8 cellular contexts compared by ENCODE assay signal in genomic region chr4:56656346-56656643, GRCh38. TPM values are rescaled to one million over a fixed set of nuclear protein-coding genes. Genes with fewer than 3 reads are reported as not detected.
DNase-seq lines count a peak whose midpoint lies in the region; ATAC-seq and TF ChIP-seq lines count a peak whose summit lies in the region.

No MANE protein-coding gene starts in this region.

- no peaks in the 10 kb centered on the region for H3K79me2 ChIP-seq in Karpas-422 (ENCODE audit: low read length)

- H3K27me3 ChIP-seq in ovary (peaks cover 2% of the 10 kb centered on the region), Karpas-422 (ENCODE audit: low read length) (no peaks in the 10 kb centered on the region)

- intact Hi-C loops in ovary (cut with DNase I), result no loop called here

- H3K9ac ChIP-seq in Karpas-422 (ENCODE audit: low read length), result no peak overlapping the region

- H3K4me1 ChIP-seq in HEK293 (ENCODE audit: control insufficient read depth, insufficient read depth, low read length), result peaks cover 26% of the 10 kb centered on the region
- H3K4me1 ChIP-seq in ovary (ENCODE audit: insufficient read depth), result peaks cover 5% of the 10 kb centered on the region
- H3K4me1 ChIP-seq in Karpas-422 (ENCODE audit: low read length), result no peaks in the 10 kb centered on the region

- no peak overlapping the region for H2AFZ ChIP-seq in Karpas-422 (ENCODE audit: low read length)

- H3K27ac ChIP-seq in HEK293 (ENCODE audit: extremely low read depth, low read depth, low read length), result peak overlapping the region; percentile 70; the same call in 1 of the 2 replicates
- no peak overlapping the region for H3K27ac ChIP-seq in ovary
- H3K27ac ChIP-seq in Karpas-422 (ENCODE audit: low read length), result no peak overlapping the region

- DNase-seq in activated T-cell treated with anti-CD3 and anti-CD28 coated beads for 48 hours (ENCODE audit: low read depth) (peak; percentile 48), fibroblast of pulmonary artery (ENCODE audit: low read depth) (no peak), ovary (peak in 2 of 5 donors; percentile 15 to 37), HEK293T (ENCODE audit: extremely low spot score) (no peak), Karpas-422 (no peak)

- no peak for TF ChIP-seq POLR2A in ovary (IDR thresholded peaks at IDR 0.05)

- ATAC-seq in GM19467 (IDR thresholded peaks at IDR 0.05; ENCODE audit: unreplicated experiment) (no peak), HG02642 (IDR thresholded peaks at IDR 0.05; ENCODE audit: poor library complexity, unreplicated experiment) (no peak)

- POLR2A ChIA-PET in HEK293 (lab: Yijun Ruan, JAX) (no interaction called here), HEK293T (lab: Yijun Ruan, JAX) (no interaction called here)

- no peaks in the 10 kb centered on the region for H4K20me1 ChIP-seq in Karpas-422 (ENCODE audit: insufficient read depth, low read depth, low read length)

- no peak overlapping the region for H3K4me2 ChIP-seq in Karpas-422 (ENCODE audit: low read depth, low read length, poor library complexity, severe bottlenecking)

- H3K36me3 ChIP-seq in HEK293 (ENCODE audit: control insufficient read depth in 2 of 2, insufficient read depth in 1 of 2, low read length in 2 of 2), result no peaks in the 10 kb centered on the region
- no peaks in the 10 kb centered on the region for H3K36me3 ChIP-seq in ovary
- no peaks in the 10 kb centered on the region for H3K36me3 ChIP-seq in Karpas-422 (ENCODE audit: insufficient read depth, low read length)

- H3K4me3 ChIP-seq in HEK293 (ENCODE audit: low read depth, low read length), result no peak overlapping the region
- peak overlapping the region; percentile 52 for H3K4me3 ChIP-seq in fibroblast of pulmonary artery (replicated peaks; ENCODE audit: low read depth, low read length)
- peak overlapping the region; percentile 48 for H3K4me3 ChIP-seq in ovary
- no peak overlapping the region for H3K4me3 ChIP-seq in Karpas-422 (ENCODE audit: low read length)

- TF ChIP-seq CTCF in HEK293 (tag by site-specific recombination; IDR thresholded peaks at IDR 0.05) (no peak), fibroblast of pulmonary artery (IDR thresholded peaks at IDR 0.05; ENCODE audit: low read length, missing control alignments) (peak; percentile 15), ovary (IDR thresholded peaks at IDR 0.05) (no peak)

- 6 to 11% (median 11%) methylated on average over 18 to 19 of the region's 19 CpGs for whole genome bisulfite sequencing in ovary, 3 donors

- TF ChIP-seq EP300 in ovary (IDR thresholded peaks at IDR 0.05), result no peak

- CTCF ChIA-PET in HEK293 (lab: Yijun Ruan, JAX), result no interaction called here
- CTCF ChIA-PET in HEK293T (lab: Yijun Ruan, JAX), result no interaction called here

- H3K9me2 ChIP-seq in Karpas-422 (replicated peaks; ENCODE audit: insufficient read depth, low read length), result no peaks in the 10 kb centered on the region

- H3K9me3 ChIP-seq in HEK293 (ENCODE audit: control insufficient read depth, insufficient read depth, low read depth, low read length) (no peaks in the 10 kb centered on the region), ovary (no peaks in the 10 kb centered on the region), Karpas-422 (ENCODE audit: low read length) (no peaks in the 10 kb centered on the region)

TF ChIP-seq in HEK293, 187 proteins besides CTCF, POLR2A, EP300 and RAD21:
- TF ChIP-seq ZNF202 (tag by site-specific recombination; IDR thresholded peaks at IDR 0.05; ENCODE audit: borderline replicate concordance) (peak; percentile 24; the same call in 1 of the 2 replicates), ZNF621 (tag by site-specific recombination; IDR thresholded peaks at IDR 0.05) (no peak)

TF ChIP-seq in HEK293T, 16 proteins besides CTCF, POLR2A, EP300 and RAD21:
- TF ChIP-seq NFRKB (IDR thresholded peaks at IDR 0.05) (no peak), LEF1 (IDR thresholded peaks at IDR 0.05; ENCODE audit: borderline replicate concordance) (no peak), BHLHE40 (IDR thresholded peaks at IDR 0.05; ENCODE audit: borderline replicate concordance) (no peak), TARDBP (IDR thresholded peaks at IDR 0.05) (no peak), ELF4 (IDR thresholded peaks at IDR 0.05) (no peak), CTBP1 (IDR thresholded peaks at IDR 0.05; ENCODE audit: borderline replicate concordance) (no peak), ARNT (IDR thresholded peaks at IDR 0.05) (no peak), ZNF384 (IDR thresholded peaks at IDR 0.05) (no peak), FOXM1 (IDR thresholded peaks at IDR 0.05; ENCODE audit: borderline replicate concordance) (no peak), FOXA1 (IDR thresholded peaks at IDR 0.05) (no peak), L3MBTL2 (conservative IDR thresholded peaks at IDR 0.05) (no peak), HDGF (IDR thresholded peaks at IDR 0.05; ENCODE audit: borderline replicate concordance) (no peak), PKNOX1 (IDR thresholded peaks at IDR 0.05) (no peak), SP1 (IDR thresholded peaks at IDR 0.05) (no peak), SUZ12 (IDR thresholded peaks at IDR 0.05) (no peak), FOXK2 (IDR thresholded peaks at IDR 0.05) (no peak)

RNA-seq across cellular contexts. Expression of gene HOPX, which starts 24.8 kb away (rescaled TPM):
- 10 to 100 TPM in 2 of 7 donors, 1 to 10 TPM in 5; 2.1 to 22.2 (median 7.6) TPM for total RNA-seq in ovary
- 10 to 100 TPM in 1 of 2 donors, 1 to 10 TPM in 1; 8.8 to 14.8 TPM for polyA plus RNA-seq in ovary
- not detected in 2 replicates for total RNA-seq in Karpas-422 (2014; rRNA removed; shearing (Covaris generic); ENCODE audit: low replicate concordance)

Comparison
In these comparisons a context has a peak if more than half of its experiments do, and no peak if none do; other contexts are left out.
1. H3K4me3 ChIP-seq: peak in fibroblast of pulmonary artery (single experiment) and ovary (single experiment); none in HEK293 (single experiment) and Karpas-422 (single experiment).